19 cellular contexts compared by ENCODE assay signal in genomic region chr2:213221962-213222361, GRCh38.
A peak's percentile ranks its signal among the peaks of the same experiment; 100 is the strongest.
DNase-seq lines count a peak whose midpoint lies in the region; ATAC-seq and TF ChIP-seq lines count a peak whose summit lies in the region.
"Had no signal": no experiment of that assay in that cellular context is flagged by ENCODE, and none has a peak within 500 bp of the region (broad histone marks: within the 10 kb centered on the region; RNA-seq: fewer than 3 reads in every experiment).

No MANE protein-coding gene starts in this region.

- H3K36me3 ChIP-seq in OCI-LY1 (ENCODE audit: insufficient read depth, low read length) (no peaks in the 10 kb centered on the region), body of pancreas (replicated peaks in 1 of 2; ENCODE audit: insufficient read depth in 1 of 2, low read depth in 2 of 2) (no peaks in the 10 kb centered on the region)
- H3K36me3 ChIP-seq: BLaER1 had no signal

- H3K36me3 Mint-ChIP-seq in chondrocyte (ENCODE audit: low read depth) (no peaks in the 10 kb centered on the region), nephron (ENCODE audit: low read depth) (no peaks in the 10 kb centered on the region)
- H3K36me3 Mint-ChIP-seq in activated T-helper 17 cell treated with anti-CD3 and anti-CD28 coated beads, Interleukin-2, amount 50 U/mL, for 72 hours (ENCODE audit: low read depth) = no peaks in the 10 kb centered on the region
- H3K36me3 Mint-ChIP-seq: CD8-positive, alpha-beta T cell had no signal

- H3K4me1 ChIP-seq in OCI-LY1 (ENCODE audit: insufficient read depth, low read length, severe bottlenecking) = peaks cover 66% of the 10 kb centered on the region
- no peaks in the 10 kb centered on the region for H3K4me1 ChIP-seq in body of pancreas

- no peaks in the 10 kb centered on the region for H3F3A ChIP-seq in OCI-LY1 (ENCODE audit: insufficient read depth, low read length)

- no peak overlapping the region for H2AFZ ChIP-seq in OCI-LY1 (ENCODE audit: low read length)

- H3K4me3 Mint-ChIP-seq in chondrocyte (ENCODE audit: unreplicated experiment) = no peak overlapping the region
- no peak overlapping the region for H3K4me3 Mint-ChIP-seq in nephron
- H3K4me3 Mint-ChIP-seq in activated T-helper 17 cell treated with anti-CD3 and anti-CD28 coated beads, Interleukin-2, amount 50 U/mL, for 72 hours = no peak overlapping the region
- H3K4me3 Mint-ChIP-seq: CD8-positive, alpha-beta T cell had no signal

- peak; percentile 11 for DNase-seq in AG20443 (ENCODE audit: low spot score)
- DNase-seq in chondrocyte (ENCODE audit: low spot score) = no peak
- no peak for DNase-seq in COLO829 (ENCODE audit: low spot score)
- no peak for DNase-seq in body of pancreas
- DNase-seq: CD8-positive, alpha-beta T cell; DMS79 treated with DMSO at 0.1 percent for 48 hours; KG1; MV-4-11; NCI-H1694 treated with DMSO at 0.1 percent for 48 hours; NCI-H2107; NCI-H510A; NCI-H748 treated with DMSO at 0.1 percent for 48 hours; NK-92 treated with Interleukin-12 subunit alpha and Interleukin-12 subunit beta, amount 100 ng/mL, for 24 hours; Right ventricle myocardium superior had no signal

- H3K27me3 ChIP-seq in OCI-LY1 (ENCODE audit: insufficient read depth, low read length) (no peaks in the 10 kb centered on the region), body of pancreas (no peaks in the 10 kb centered on the region)
- H3K27me3 ChIP-seq: BLaER1 had no signal

- H3K9me3 ChIP-seq in OCI-LY1 (ENCODE audit: low read length) (no peaks in the 10 kb centered on the region), body of pancreas (no peaks in the 10 kb centered on the region)
- H3K9me3 ChIP-seq: BLaER1 had no signal

- H3K9me3 Mint-ChIP-seq in chondrocyte (ENCODE audit: low read depth) (peaks cover 4% of the 10 kb centered on the region), nephron (no peaks in the 10 kb centered on the region)
- no peaks in the 10 kb centered on the region for H3K9me3 Mint-ChIP-seq in activated T-helper 17 cell treated with anti-CD3 and anti-CD28 coated beads, Interleukin-2, amount 50 U/mL, for 72 hours
- H3K9me3 Mint-ChIP-seq: CD8-positive, alpha-beta T cell had no signal

- no peak overlapping the region for H3K4me3 ChIP-seq in OCI-LY1 (ENCODE audit: low read depth, low read length, poor library complexity, severe bottlenecking)
- no peak overlapping the region for H3K4me3 ChIP-seq in body of pancreas
- H3K4me3 ChIP-seq: BLaER1 had no signal

- peak overlapping the region; percentile 66 for H3K27ac ChIP-seq in OCI-LY1 (ENCODE audit: low read depth, low read length, poor library complexity, severe bottlenecking)
- no peak overlapping the region for H3K27ac ChIP-seq in body of pancreas
- H3K27ac ChIP-seq: BLaER1 had no signal

- intact Hi-C loops in body of pancreas (cut with DNase I) = no loop called here

- H3K27ac Mint-ChIP-seq in chondrocyte (ENCODE audit: unreplicated experiment) (peak overlapping the region; percentile 14), nephron (peak overlapping the region in 2 of 3 experiments; percentile 4 to 40)
- H3K27ac Mint-ChIP-seq in activated T-helper 17 cell treated with anti-CD3 and anti-CD28 coated beads, Interleukin-2, amount 50 U/mL, for 72 hours = no peak overlapping the region
- H3K27ac Mint-ChIP-seq: CD8-positive, alpha-beta T cell had no signal

- no peak for ATAC-seq in GM19397 (IDR thresholded peaks at IDR 0.05; ENCODE audit: unreplicated experiment)
- no peak for ATAC-seq in activated T-helper 17 cell treated with anti-CD3 and anti-CD28 coated beads, Interleukin-2, amount 50 U/mL, for 72 hours (replicated peaks)
- ATAC-seq in body of pancreas = no peak
- ATAC-seq: CD8-positive, alpha-beta T cell had no signal

- H3K4me2 ChIP-seq in OCI-LY1 (ENCODE audit: low read length) = no peak overlapping the region
- H3K4me2 ChIP-seq: BLaER1 had no signal

- H3K4me1 Mint-ChIP-seq in chondrocyte (ENCODE audit: low read depth) (peaks cover 34% of the 10 kb centered on the region), nephron (peaks cover 9% of the 10 kb centered on the region)
- no peaks in the 10 kb centered on the region for H3K4me1 Mint-ChIP-seq in activated T-helper 17 cell treated with anti-CD3 and anti-CD28 coated beads, Interleukin-2, amount 50 U/mL, for 72 hours

- H3K27me3 Mint-ChIP-seq in chondrocyte (ENCODE audit: low read depth) (no peaks in the 10 kb centered on the region), nephron (ENCODE audit: low read depth) (no peaks in the 10 kb centered on the region)
- H3K27me3 Mint-ChIP-seq in activated T-helper 17 cell treated with anti-CD3 and anti-CD28 coated beads, Interleukin-2, amount 50 U/mL, for 72 hours = peaks cover 13% of the 10 kb centered on the region

- H4K20me1 ChIP-seq in OCI-LY1 (ENCODE audit: insufficient read depth, low read length) = no peaks in the 10 kb centered on the region
- H4K20me1 ChIP-seq: BLaER1 had no signal

- H3K79me2 ChIP-seq in OCI-LY1 (ENCODE audit: insufficient read depth, low read length) = no peaks in the 10 kb centered on the region

- no peak for TF ChIP-seq POLR2A in body of pancreas (IDR thresholded peaks at IDR 0.05)

- TF ChIP-seq CTCF in OCI-LY1 (IDR thresholded peaks at IDR 0.05; ENCODE audit: low read length) = no peak
- TF ChIP-seq CTCF in chondrocyte (IDR thresholded peaks at IDR 0.05) = no peak
- TF ChIP-seq CTCF in nephron (IDR thresholded peaks at IDR 0.05; ENCODE audit: unreplicated experiment in 3 of 3) = no peak
- no peak for TF ChIP-seq CTCF in body of pancreas (IDR thresholded peaks at IDR 0.05)

- no peaks in the 10 kb centered on the region for H3K9me2 ChIP-seq in OCI-LY1 (ENCODE audit: low read depth, low read length)

- no peak overlapping the region for H3K9ac ChIP-seq in OCI-LY1 (ENCODE audit: low read length)
- H3K9ac ChIP-seq: BLaER1 had no signal

- 77 to 82% methylated on average over 2 of the region's 2 CpGs for WGBS in body of pancreas, 2 donors
